Comparison of ENCODE assay signal across 12 cellular contexts in the genomic region with DNA sequence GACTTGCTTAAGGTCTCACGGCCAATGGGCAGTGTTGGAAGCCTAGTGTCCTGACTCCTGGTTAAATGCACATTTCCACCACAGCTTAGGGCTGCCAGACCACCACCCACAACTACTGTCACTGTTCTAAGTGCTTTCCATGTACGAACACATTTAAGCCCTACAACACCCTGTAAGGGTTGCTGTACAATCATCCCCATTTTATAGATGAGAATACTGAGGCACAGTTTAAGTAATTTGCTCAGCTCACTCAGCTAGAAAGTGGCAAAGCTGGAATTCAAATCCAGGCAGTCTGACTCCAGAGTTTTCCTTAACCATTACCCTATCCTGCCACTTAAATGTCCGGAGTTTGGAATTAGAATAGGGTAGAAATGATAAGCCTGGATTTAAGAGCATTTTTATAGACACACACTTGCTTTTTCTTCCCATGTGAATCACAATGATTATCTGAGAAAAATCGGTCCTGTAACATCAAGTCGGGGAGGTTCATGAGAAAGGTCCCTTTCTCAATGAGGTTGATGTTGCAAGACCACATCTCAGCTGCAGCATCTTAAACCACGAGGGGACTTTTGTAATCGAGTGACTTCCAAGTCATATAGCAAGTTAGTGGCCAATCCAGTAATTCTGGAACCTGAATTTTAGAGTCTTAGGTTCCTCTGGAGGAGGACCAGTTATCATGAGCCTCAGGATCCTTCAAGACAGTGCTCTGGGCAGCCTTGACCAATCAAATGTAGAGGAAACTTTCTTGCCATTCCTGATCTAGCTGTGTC. TPM values are rescaled to one million over a fixed set of nuclear protein-coding genes. Genes with fewer than 3 reads are reported as not detected.
A peak's percentile ranks its signal among the peaks of the same experiment; 100 is the strongest.
DNase-seq lines count a peak whose midpoint lies in the region; ATAC-seq and TF ChIP-seq lines count a peak whose summit lies in the region.
"Had no signal": no experiment of that assay in that cellular context is flagged by ENCODE, and none has a peak within 500 bp of the region (broad histone marks: within the 10 kb centered on the region; RNA-seq: fewer than 3 reads in every experiment).

No MANE protein-coding gene starts in this region.

- peak; percentile 37 for DNase-seq in AG10803 (ENCODE audit: low read depth)
- peak; percentile 53 for DNase-seq in GM10266 (ENCODE audit: extremely low spot score)
- no peak for DNase-seq in T-cell
- peak; percentile 44 for DNase-seq in fibroblast of mammary gland (ENCODE audit: low read depth)
- DNase-seq in right atrium auricular region (ENCODE audit: low spot score), result no peak
- DNase-seq: gastrocnemius medialis; NCI-H510A treated with DMSO at 0.1 percent for 48 hours; stimulated activated CD4-positive, alpha-beta T cell treated with anti-CD3 and anti-CD28 coated beads, Interleukin-4, amount 100 ng/mL, for 1 hour had no signal

- no peaks in the 10 kb centered on the region for H3K9me3 ChIP-seq in right atrium auricular region
- H3K9me3 ChIP-seq: gastrocnemius medialis had no signal

- no peaks in the 10 kb centered on the region for H3K9me3 Mint-ChIP-seq in T-cell
- H3K9me3 Mint-ChIP-seq: stimulated activated naive CD8-positive, alpha-beta T cell treated with anti-CD3 and anti-CD28 coated beads, Interleukin-15, Interleukin-2, amounts not matched to agents 100 ng/mL and 50 ng/mL, for 24 hours had no signal

- TF ChIP-seq CTCF in AG10803 (conservative IDR thresholded peaks at IDR 0.05; ENCODE audit: low read length), result no peak
- TF ChIP-seq CTCF in GM10266 (IDR thresholded peaks at IDR 0.05; ENCODE audit: control insufficient read depth, insufficient read depth, low read depth, missing control alignments), result no peak
- TF ChIP-seq CTCF in fibroblast of mammary gland (conservative IDR thresholded peaks at IDR 0.05; ENCODE audit: control insufficient read depth, insufficient read depth, low read depth, low read length), result no peak
- TF ChIP-seq CTCF in right atrium auricular region (IDR thresholded peaks at IDR 0.05), result no peak

- peak overlapping the region; percentile 72 to 79 for H3K27ac Mint-ChIP-seq in T-cell
- H3K27ac Mint-ChIP-seq: stimulated activated naive CD8-positive, alpha-beta T cell treated with anti-CD3 and anti-CD28 coated beads, Interleukin-15, Interleukin-2, amounts not matched to agents 100 ng/mL and 50 ng/mL, for 24 hours had no signal

- POLR2A ChIA-PET in T-cell (lab: Charles Lee), result no interaction called here

- CTCF ChIA-PET in T-cell (lab: Charles Lee), result interaction anchor here in 1 of 2 donors (1.4 kb wide), 1 partner anchor 26 kb away, joined by 4 read pairs; no protein-coding TSS in a partner anchor

- ATAC-seq in T-cell (replicated peaks in 1 of 4), result no peak
- ATAC-seq in GM21737 (IDR thresholded peaks at IDR 0.05; ENCODE audit: unreplicated experiment), result no peak
- ATAC-seq in HG02610 (IDR thresholded peaks at IDR 0.05; ENCODE audit: unreplicated experiment), result no peak
- no peak for ATAC-seq in HG03469 (IDR thresholded peaks at IDR 0.05; ENCODE audit: unreplicated experiment)
- ATAC-seq: gastrocnemius medialis had no signal

- H3K36me3 ChIP-seq in right atrium auricular region, result no peaks in the 10 kb centered on the region
- H3K36me3 ChIP-seq: gastrocnemius medialis had no signal

- no peaks in the 10 kb centered on the region for H3K36me3 Mint-ChIP-seq in T-cell

- no peaks in the 10 kb centered on the region for H3K4me1 ChIP-seq in right atrium auricular region
- H3K4me1 ChIP-seq: gastrocnemius medialis had no signal

- no peak overlapping the region for H3K4me3 ChIP-seq in AG10803 (ENCODE audit: low read length)
- H3K4me3 ChIP-seq in fibroblast of mammary gland (ENCODE audit: control insufficient read depth, low read depth, low read length), result no peak overlapping the region
- H3K4me3 ChIP-seq in right atrium auricular region, result no peak overlapping the region
- H3K4me3 ChIP-seq: gastrocnemius medialis had no signal

- H3K4me1 Mint-ChIP-seq in T-cell, result peaks cover 25 to 51% (median 40%) of the 10 kb centered on the region in 3 donors

- no peaks in the 10 kb centered on the region for H3K27me3 ChIP-seq in right atrium auricular region
- H3K27me3 ChIP-seq: gastrocnemius medialis had no signal

- no peak overlapping the region for H3K27ac ChIP-seq in right atrium auricular region
- H3K27ac ChIP-seq: gastrocnemius medialis had no signal

- H3K27me3 Mint-ChIP-seq in T-cell, result no peaks in the 10 kb centered on the region
- H3K27me3 Mint-ChIP-seq: stimulated activated naive CD8-positive, alpha-beta T cell treated with anti-CD3 and anti-CD28 coated beads, Interleukin-15, Interleukin-2, amounts not matched to agents 100 ng/mL and 50 ng/mL, for 24 hours had no signal

- H3K4me3 Mint-ChIP-seq in T-cell, result no peak overlapping the region
- H3K4me3 Mint-ChIP-seq: stimulated activated naive CD8-positive, alpha-beta T cell treated with anti-CD3 and anti-CD28 coated beads, Interleukin-15, Interleukin-2, amounts not matched to agents 100 ng/mL and 50 ng/mL, for 24 hours had no signal

RNA-seq across cellular contexts. Expression of a gene that starts 8.6 kb away (rescaled TPM):
- 1 to 10 TPM; 1.7 to 3.1 (median 2.5) TPM for total RNA-seq in T-cell
- total RNA-seq in right atrium auricular region, result under 1 TPM; 0.20 to 0.33 TPM

RNA-seq across cellular contexts. Expression of a gene that starts 36.9 kb away (rescaled TPM):
- total RNA-seq in T-cell (10 to 100 TPM; 20.7 to 99.7 (median 81.3) TPM), right atrium auricular region (100 to 1,000 TPM; 145 to 357 TPM)

RNA-seq across cellular contexts. Expression of a gene that starts 38.5 kb away (rescaled TPM):
- total RNA-seq in T-cell, result 1 to 10 TPM; 1.2 to 2.8 (median 2.1) TPM
- total RNA-seq in right atrium auricular region, result 10 to 100 TPM; 38.6 to 47.2 TPM

Comparison
In these comparisons a context has a peak if more than half of its experiments do, and no peak if none do; other contexts are left out.
1. DNase-seq: peak in AG10803 (single experiment), GM10266 (single experiment) and fibroblast of mammary gland (single experiment); none in T-cell (0 of 34) and right atrium auricular region (single experiment).
2. RNA of a gene that starts 38.5 kb away (total RNA-seq): 38.6 to 47.2 TPM in right atrium auricular region; 1.2 to 2.8 TPM in T-cell; every median in the first group is over 10 times any median in the second.